In genomic region chr13:75617230-75617629, GRCh38 we compare ENCODE assay signal across 6 cellular contexts.
"Had no signal": no experiment of that assay in that cellular context is flagged by ENCODE, and none has a peak within 500 bp of the region (broad histone marks: within the 10 kb centered on the region; RNA-seq: fewer than 3 reads in every experiment).

No MANE protein-coding gene starts in this region.

- DNase-seq: KBM-7, KG1 had no signal

- FAIRE-seq: HTR-8/SVneo, K562 had no signal

- H3K4me3 ChIP-seq: K562 had no signal

- H3K4me2 ChIP-seq: KMS-11 had no signal

- H3K9ac ChIP-seq: KMS-11 had no signal

- H3K27ac ChIP-seq: HL-60, KMS-11 had no signal

- ATAC-seq: K562 had no signal
